33 cellular contexts compared by ENCODE assay signal in genomic region chr5:120380644-120381043, GRCh38.
"Had no signal": no experiment of that assay in that cellular context is flagged by ENCODE, and none has a peak within 500 bp of the region (broad histone marks: within the 10 kb centered on the region; RNA-seq: fewer than 3 reads in every experiment).

No MANE protein-coding gene starts in this region.

- DNase-seq: activated effector memory CD4-positive, alpha-beta T cell treated with anti-CD3 and anti-CD28 coated beads, Interleukin-2, amount 50 U/mL, for 16 hours; activated effector memory CD4-positive, alpha-beta T cell treated with Interleukin-2 at 50 U/mL for 16 hours; activated gamma-delta T cell; activated gamma-delta T cell treated with Interleukin-2 at 50 U/mL for 16 hours; activated naive CD4-positive, alpha-beta T cell; activated naive CD4-positive, alpha-beta T cell treated with anti-CD3 and anti-CD28 coated beads for 36 hours; activated naive CD4-positive, alpha-beta T cell treated with anti-CD3 and anti-CD28 coated beads, Interleukin-2, amount 10 ng/mL, durations not matched to agents 7 days and 5 days; activated naive CD4-positive, alpha-beta T cell treated with anti-CD3 and anti-CD28 coated beads, Interleukin-2, amount 50 U/mL, for 16 hours; activated naive CD4-positive, alpha-beta T cell treated with Interleukin-2 at 50 U/mL for 16 hours; activated naive CD8-positive, alpha-beta T cell treated with anti-CD3 and anti-CD28 coated beads for 36 hours; activated naive CD8-positive, alpha-beta T cell treated with anti-CD3 and anti-CD28 coated beads, Interleukin-2, amount 10 ng/mL, durations not matched to agents 7 days and 5 days; activated naive CD8-positive, alpha-beta T cell treated with anti-CD3 and anti-CD28 coated beads, Interleukin-2, amount 50 U/mL, for 24 hours; activated T-cell treated with anti-CD3 and anti-CD28 coated beads, Interleukin-2, amount 50 U/mL, for 24 hours; activated T-cell treated with anti-CD3 and anti-CD28 coated beads, Interleukin-2, amount 50 U/mL, for 4 hours; activated T-cell treated with anti-CD3 and anti-CD28 coated beads, Interleukin-2, amount 50 U/mL, for 48 hours; activated T-cell treated with anti-CD3 and anti-CD28 coated beads, Interleukin-2, amount 50 U/mL, for 72 hours; adrenal gland; amniotic stem cell; amygdala; anterior cingulate cortex; aorta; body of pancreas; brain microvascular endothelial cell; caudate nucleus; central memory CD4-positive, alpha-beta T cell; cerebellar nuclear complex had no signal

- H3K27ac ChIP-seq: adrenal gland, ascending aorta, body of pancreas, brain microvascular endothelial cell, breast epithelium, cardiac muscle cell had no signal

- H3K36me3 ChIP-seq: adrenal gland, ascending aorta, brain microvascular endothelial cell, breast epithelium, cardiac muscle cell had no signal

- H3K4me1 ChIP-seq: ascending aorta, body of pancreas, breast epithelium had no signal

- H3K27me3 ChIP-seq: adrenal gland, ascending aorta, body of pancreas, brain microvascular endothelial cell, breast epithelium, cardiac muscle cell had no signal

- FAIRE-seq: astrocyte, bronchial epithelial cell had no signal

- H3K4me3 ChIP-seq: adrenal gland, ascending aorta, body of pancreas, breast epithelium, cardiac muscle cell had no signal

- H3K9me3 ChIP-seq: adrenal gland had no signal

- ATAC-seq: activated naive CD4-positive, alpha-beta T cell treated with anti-CD3 and anti-CD28 coated beads, Interleukin-2, amount 50 U/mL, for 72 hours; activated naive CD8-positive, alpha-beta T cell treated with anti-CD3 and anti-CD28 coated beads, Interleukin-2, amount 50 U/mL, for 24 hours; activated T-cell treated with anti-CD3 and anti-CD28 coated beads, Interleukin-2, amount 50 U/mL, for 4 hours; activated T-cell treated with anti-CD3 and anti-CD28 coated beads, Interleukin-2, amount 50 U/mL, for 72 hours; activated T-helper 17 cell treated with anti-CD3 and anti-CD28 coated beads, Interleukin-2, amount 50 U/mL, for 72 hours; body of pancreas had no signal
